Comparison of ENCODE assay signal across 13 cellular contexts in the genomic region with DNA sequence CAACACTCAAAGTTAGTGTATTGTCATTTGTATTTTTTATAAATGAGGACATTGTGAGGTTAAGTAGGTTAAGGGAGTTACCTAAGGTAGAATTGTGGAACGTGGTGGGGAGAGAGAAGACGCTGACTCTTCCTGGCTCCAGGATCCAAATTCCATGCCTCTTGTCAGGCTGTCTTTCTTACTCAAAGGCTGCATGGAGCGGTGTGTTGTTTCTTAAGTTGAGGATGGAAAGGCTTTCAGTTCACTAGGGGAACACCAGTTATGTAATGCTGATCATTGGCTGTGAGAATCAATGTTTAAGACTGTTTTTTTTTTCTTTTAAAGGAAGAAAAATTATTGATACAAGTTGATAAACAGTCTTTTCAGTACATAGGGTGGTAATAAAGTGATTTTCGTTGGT. TPM values are rescaled to one million over a fixed set of nuclear protein-coding genes. Genes with fewer than 3 reads are reported as not detected.
DNase-seq lines count a peak whose midpoint lies in the region; ATAC-seq, FAIRE-seq and TF ChIP-seq lines count a peak whose summit lies in the region.
"Had no signal": no experiment of that assay in that cellular context is flagged by ENCODE, and none has a peak within 500 bp of the region (broad histone marks: within the 10 kb centered on the region; RNA-seq: fewer than 3 reads in every experiment).

No MANE protein-coding gene starts in this region.

- no peak overlapping the region for H3K27ac ChIP-seq in breast epithelium
- no peak overlapping the region for H3K27ac ChIP-seq in OCI-LY3 (ENCODE audit: low read length)
- H3K27ac ChIP-seq in endodermal cell (ENCODE audit: low read depth, low read length) = no peak overlapping the region
- H3K27ac ChIP-seq: left ventricle myocardium inferior, parathyroid adenoma had no signal

- no peaks in the 10 kb centered on the region for H3K27me3 ChIP-seq in breast epithelium
- no peaks in the 10 kb centered on the region for H3K27me3 ChIP-seq in OCI-LY3 (ENCODE audit: low read depth, low read length)
- H3K27me3 ChIP-seq in endodermal cell (ENCODE audit: control insufficient read depth, insufficient read depth, low read length, poor library complexity, severe bottlenecking) = no peaks in the 10 kb centered on the region

- intact Hi-C loops in MCF 10A (cut with micrococcal nuclease) = no loop called here
- intact Hi-C loops in breast epithelium (cut with DNase I; ENCODE audit: low total_unique reads) = no loop called here

- peak overlapping the region; percentile 99 for H3K4me2 ChIP-seq in OCI-LY3 (ENCODE audit: low read length)

- peaks cover 81% of the 10 kb centered on the region for H3K79me2 ChIP-seq in OCI-LY3 (ENCODE audit: low read length)

- DNase-seq in MCF 10A (ENCODE audit: unreplicated experiment) (no peak), breast epithelium (ENCODE audit: low spot score in 2 of 2) (no peak), endodermal cell (no peak), type B pancreatic cell (ENCODE audit: extremely low spot score, unreplicated experiment) (no peak), GM19239 (ENCODE audit: insufficient read length, low spot score) (no peak), CD1c-positive myeloid dendritic cell (ENCODE audit: extremely low spot score) (no peak)
- DNase-seq: left ventricle myocardium inferior; NCI-H1436; NCI-H774; stimulated activated CD4-positive, alpha-beta T cell treated with anti-CD3 and anti-CD28 coated beads, Interleukin-4, amount 100 ng/mL, for 1 hour had no signal

- 64 to 73% methylated on average over 4 of the region's 4 CpGs for WGBS in endodermal cell (ENCODE audit: insufficient coverage in 1 of 2, insufficient read length in 1 of 2), 2 experiments

- no peaks in the 10 kb centered on the region for H3K36me3 ChIP-seq in breast epithelium
- H3K36me3 ChIP-seq in OCI-LY3 (replicated peaks; ENCODE audit: low read depth, low read length) = peaks cover 27% of the 10 kb centered on the region
- H3K36me3 ChIP-seq in endodermal cell (ENCODE audit: control insufficient read depth, insufficient read depth, low read length) = peaks cover 30% of the 10 kb centered on the region
- H3K36me3 ChIP-seq: left ventricle myocardium inferior had no signal

- TF ChIP-seq POLR2A in breast epithelium (IDR thresholded peaks at IDR 0.05) = no peak

- H3K27me3 Mint-ChIP-seq in MCF 10A (ENCODE audit: insufficient read depth, unreplicated experiment) (no peaks in the 10 kb centered on the region), endodermal cell (ENCODE audit: insufficient read depth) (peaks cover 1% of the 10 kb centered on the region), type B pancreatic cell (no peaks in the 10 kb centered on the region)

- POLR2A ChIA-PET in MCF 10A (lab: Yijun Ruan, JAX) = interaction anchor here (2.1 to 2.6 kb wide), 2 partner anchors 9 to 71 kb away, joined by 7 to 12 read pairs; a partner anchor contains a TSS

- H3K36me3 Mint-ChIP-seq in MCF 10A (ENCODE audit: insufficient read depth, unreplicated experiment) (peaks cover 30% of the 10 kb centered on the region), endodermal cell (ENCODE audit: low read depth) (peaks cover 19% of the 10 kb centered on the region), type B pancreatic cell (peaks cover 3% of the 10 kb centered on the region)

- H3K27ac Mint-ChIP-seq in MCF 10A (ENCODE audit: low read depth, unreplicated experiment) (peak overlapping the region; percentile 90), endodermal cell (no peak overlapping the region), type B pancreatic cell (peak overlapping the region; percentile 79)

- FAIRE-seq in GM19239 (lab: Jason Lieb, UNC) = no peak

- peaks cover 74% of the 10 kb centered on the region for H4K20me1 ChIP-seq in OCI-LY3 (ENCODE audit: insufficient read depth, low read length)

- H2AFZ ChIP-seq in OCI-LY3 (ENCODE audit: low read depth, low read length) = no peak overlapping the region
- H2AFZ ChIP-seq: parathyroid adenoma had no signal

- BruUV-seq in MCF 10A (replicated peaks; lab: Mats Ljungman, UMichigan) = no TSS peak

- no peaks in the 10 kb centered on the region for H3K9me3 Mint-ChIP-seq in MCF 10A (ENCODE audit: unreplicated experiment)
- H3K9me3 Mint-ChIP-seq in endodermal cell = no peaks in the 10 kb centered on the region
- no peaks in the 10 kb centered on the region for H3K9me3 Mint-ChIP-seq in type B pancreatic cell

- H3K4me3 Mint-ChIP-seq in MCF 10A (ENCODE audit: unreplicated experiment) (peak overlapping the region; percentile 83), endodermal cell (peak overlapping the region; percentile 93), type B pancreatic cell (peak overlapping the region; percentile 47)

- no peak overlapping the region for H3K4me3 ChIP-seq in breast epithelium
- H3K4me3 ChIP-seq in OCI-LY3 (ENCODE audit: low read length) = peak overlapping the region; percentile 88
- peak overlapping the region; percentile 94 for H3K4me3 ChIP-seq in endodermal cell (ENCODE audit: low read length)

- ATAC-seq in HG02588 (IDR thresholded peaks at IDR 0.05; ENCODE audit: unreplicated experiment) = no peak

- H3K4me1 ChIP-seq in breast epithelium (peaks cover 6 to 7% of the 10 kb centered on the region in 2 donors), OCI-LY3 (ENCODE audit: low read length) (peaks cover 25% of the 10 kb centered on the region), endodermal cell (ENCODE audit: control insufficient read depth, insufficient read depth, low read length) (peaks cover 9% of the 10 kb centered on the region)

- H3K9ac ChIP-seq in OCI-LY3 (ENCODE audit: low read length) = peak overlapping the region; percentile 90
- H3K9ac ChIP-seq in endodermal cell (ENCODE audit: extremely low read depth, low read length, poor library complexity, severe bottlenecking) = peak overlapping the region; percentile 1
- H3K9ac ChIP-seq: parathyroid adenoma had no signal

- H3K4me1 Mint-ChIP-seq in MCF 10A (ENCODE audit: insufficient read depth, unreplicated experiment) = peaks cover 43% of the 10 kb centered on the region
- H3K4me1 Mint-ChIP-seq in endodermal cell = peaks cover 34% of the 10 kb centered on the region
- H3K4me1 Mint-ChIP-seq in type B pancreatic cell (ENCODE audit: unreplicated experiment) = peaks cover 43% of the 10 kb centered on the region

- CTCF ChIA-PET in MCF 10A (lab: Yijun Ruan, JAX) = interaction anchor here (0.7 to 1.4 kb wide), 2 partner anchors 59 to 82 kb away, joined by 3 read pairs; no protein-coding TSS in a partner anchor

- TF ChIP-seq CTCF in MCF 10A (IDR thresholded peaks at IDR 0.05; ENCODE audit: unreplicated experiment) (no peak), breast epithelium (IDR thresholded peaks at IDR 0.05) (no peak), OCI-LY3 (IDR thresholded peaks at IDR 0.05; ENCODE audit: low read depth, low read length) (no peak), endodermal cell (conservative IDR thresholded peaks at IDR 0.05) (no peak), type B pancreatic cell (conservative IDR thresholded peaks at IDR 0.05) (no peak)

- H3K9me3 ChIP-seq in breast epithelium (no peaks in the 10 kb centered on the region), OCI-LY3 (ENCODE audit: insufficient read depth, low read length) (no peaks in the 10 kb centered on the region), endodermal cell (ENCODE audit: control insufficient read depth, low read length) (no peaks in the 10 kb centered on the region)
- H3K9me3 ChIP-seq: left ventricle myocardium inferior had no signal

RNA-seq across cellular contexts. Expression of a gene that starts 2.9 kb away (rescaled TPM):
- 44.2 and 49.0 TPM in 2 replicates for total RNA-seq in MCF 10A (2022)
- total RNA-seq in breast epithelium = 10 to 100 TPM; 34.1 to 40.8 (median 38.3) TPM
- total RNA-seq in endodermal cell = 10 to 100 TPM; 74.6 to 79.4 TPM
- 89.9 TPM for polyA plus RNA-seq in endodermal cell (2013, experiment 1 of 2)
- 90.0 TPM for polyA plus RNA-seq in endodermal cell (2013, experiment 2 of 2)
- 60.8 and 63.1 TPM in 2 replicates for total RNA-seq in type B pancreatic cell (ENCODE audit: low replicate concordance)

RNA-seq across cellular contexts. Expression of a gene that starts 19.1 kb away (rescaled TPM):
- total RNA-seq in MCF 10A (2022) (0.14 and 0.20 TPM in 2 replicates), breast epithelium (under 1 TPM in 1 of 3 donors, not detected in 2; 0.15 TPM), endodermal cell (under 1 TPM; 0.53 to 0.75 TPM), type B pancreatic cell (ENCODE audit: low replicate concordance) (0.17 and 0.34 TPM in 2 replicates)
- polyA plus RNA-seq in endodermal cell (2013, experiment 1 of 2) = not detected
- polyA plus RNA-seq in endodermal cell (2013, experiment 2 of 2) = 0.25 TPM

RNA-seq across cellular contexts. Expression of a gene that starts 59.4 kb away (rescaled TPM):
- 58.6 and 83.5 TPM in 2 replicates for total RNA-seq in MCF 10A (2022)
- 10 to 100 TPM; 15.4 to 33.2 (median 28.2) TPM for total RNA-seq in breast epithelium
- 10 to 100 TPM; 16.4 to 19.9 TPM for total RNA-seq in endodermal cell
- polyA plus RNA-seq in endodermal cell (2013, experiment 1 of 2) = 11.6 TPM
- 11.3 TPM for polyA plus RNA-seq in endodermal cell (2013, experiment 2 of 2)
- total RNA-seq in type B pancreatic cell (ENCODE audit: low replicate concordance) = 20.7 and 24.5 TPM in 2 replicates

Comparison
In these comparisons a context has a peak if more than half of its experiments do, and no peak if none do; other contexts are left out.
1. H3K4me3 ChIP-seq: peak in OCI-LY3 (single experiment) and endodermal cell (single experiment); none in breast epithelium (0 of 3).
2. Peak in every context shown above with its lines, with median percentiles within 50 percentile points of each other: H3K4me3 Mint-ChIP-seq.